9 cellular contexts compared by ENCODE assay signal in the genomic region with DNA sequence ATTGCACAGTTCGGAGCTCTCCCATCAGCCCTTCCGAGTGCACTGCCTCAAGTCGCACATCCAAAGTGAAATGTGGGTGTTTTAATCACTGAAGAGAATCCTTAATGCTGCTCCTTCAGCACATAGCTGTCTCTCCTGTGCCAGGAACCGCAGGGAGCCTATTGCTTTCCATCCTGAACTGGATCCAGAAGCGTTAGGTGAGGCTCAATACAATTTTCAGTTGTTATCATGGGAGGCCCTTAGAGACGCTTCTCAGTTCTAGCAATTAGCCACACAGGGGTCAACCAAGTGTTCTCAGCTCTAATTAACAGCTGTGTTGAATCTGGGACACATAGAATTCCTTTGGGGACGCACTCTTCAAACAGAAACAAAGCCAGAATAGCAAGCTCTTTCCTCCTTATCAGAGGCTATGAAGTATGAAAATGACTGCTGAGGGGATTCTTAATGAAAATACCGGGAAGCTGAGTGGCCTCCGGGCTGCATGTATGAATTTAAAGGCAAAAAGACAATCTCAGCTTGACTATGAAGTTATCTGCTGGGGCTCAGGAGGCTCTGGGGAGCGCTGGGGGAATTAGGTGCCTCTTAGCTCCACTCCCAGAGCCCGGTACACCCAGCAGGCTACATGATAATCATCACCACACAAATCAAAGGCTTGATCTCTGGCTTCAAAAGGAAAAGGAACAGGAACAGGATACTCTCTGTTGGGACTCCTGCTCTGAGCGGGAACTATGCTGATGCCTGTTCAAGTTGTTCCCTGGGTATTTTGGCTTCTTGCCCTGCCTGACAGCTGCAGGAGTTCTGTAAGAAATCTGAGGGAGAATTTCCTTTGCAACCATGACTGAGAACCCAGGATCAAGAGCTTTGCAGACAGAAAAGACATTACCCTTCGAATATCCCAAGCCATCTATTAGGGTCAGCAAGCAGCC. TPM values are rescaled to one million over a fixed set of nuclear protein-coding genes. Genes with fewer than 3 reads are reported as not detected.
DNase-seq lines count a peak whose midpoint lies in the region; ATAC-seq and TF ChIP-seq lines count a peak whose summit lies in the region.
"Had no signal": no experiment of that assay in that cellular context is flagged by ENCODE, and none has a peak within 500 bp of the region (broad histone marks: within the 10 kb centered on the region; RNA-seq: fewer than 3 reads in every experiment).

No MANE protein-coding gene starts in this region.

- H3K4me1 ChIP-seq in right cardiac atrium (ENCODE audit: control insufficient read depth, insufficient read depth, low read length) (peaks cover 14% of the 10 kb centered on the region), sigmoid colon (peaks cover 0 to 25% (median 22%) of the 10 kb centered on the region in 4 donors)

- no peaks in the 10 kb centered on the region for H3K36me3 ChIP-seq in sigmoid colon

- TF ChIP-seq EP300 in sigmoid colon (IDR thresholded peaks at IDR 0.05): no peak

- no peaks in the 10 kb centered on the region for H3K9me3 ChIP-seq in right cardiac atrium (ENCODE audit: control insufficient read depth, low read length)
- no peaks in the 10 kb centered on the region for H3K9me3 ChIP-seq in sigmoid colon

- intact Hi-C loops in right cardiac atrium (cut with DNase I) (loop anchor here in 3 of 4 donors (5.0 to 10.0 kb wide), 2 partner anchors 57 to 59 kb away; a partner anchor contains a TSS), sigmoid colon (cut with DNase I) (no loop called here)

- H3K4me3 ChIP-seq in right cardiac atrium (ENCODE audit: low read length): peak overlapping the region; percentile 29
- H3K4me3 ChIP-seq in sigmoid colon: no peak overlapping the region

- WGBS in right cardiac atrium: 25% methylated on average over 13 of the region's 13 CpGs
- WGBS in sigmoid colon, 2 donors: 70 to 72% methylated on average over 13 of the region's 13 CpGs

- TF ChIP-seq CTCF in sigmoid colon (IDR thresholded peaks at IDR 0.05): no peak
- TF ChIP-seq CTCF in GM13977 (IDR thresholded peaks at IDR 0.05; ENCODE audit: extremely low read depth, insufficient read depth, missing control alignments): no peak

- H3K27ac ChIP-seq in right cardiac atrium (ENCODE audit: low read length): peak overlapping the region; percentile 81
- peak overlapping the region; percentile 53 to 68 (median 60) for H3K27ac ChIP-seq in sigmoid colon

- in situ Hi-C loops in GM13977 (cut with MboI; ENCODE audit: low pct_unique_long_range_greater_than_20kb, low sequenced_read_pairs, unreplicated experiment): no loop called here

- TF ChIP-seq POLR2A in sigmoid colon (IDR thresholded peaks at IDR 0.05): no peak

- DNase-seq in ELF-1 (ENCODE audit: low read depth, low spot score) (peak; percentile 45), anterior cingulate cortex (lab: John Stamatoyannopoulos, UW) (peak in 43 of 58 donors; percentile 7 to 80 (median 36)), right cardiac atrium (peak; percentile 76 to 84 (median 81)), sigmoid colon (peak; percentile 90), kidney glomerular epithelial cell (lab: John Stamatoyannopoulos, UW) (no peak), GM13977 (ENCODE audit: low spot score) (no peak)
- no peak for DNase-seq in activated CD4-positive, CD25-positive, alpha-beta regulatory T cell (lab: John Stamatoyannopoulos, UW)
- DNase-seq: stimulated activated CD8-positive, alpha-beta memory T cell treated with anti-CD3 and anti-CD28 coated beads, Interleukin-4, amount 100 ng/mL, for 48 hours had no signal

- ATAC-seq in right cardiac atrium: peak; percentile 84 to 85
- ATAC-seq in GM18511 (IDR thresholded peaks at IDR 0.05; ENCODE audit: unreplicated experiment): no peak

- H3K27me3 ChIP-seq in right cardiac atrium (ENCODE audit: control insufficient read depth, insufficient read depth): no peaks in the 10 kb centered on the region
- H3K27me3 ChIP-seq in sigmoid colon: no peaks in the 10 kb centered on the region

RNA-seq across cellular contexts. Expression of a gene that starts 55.4 kb away (rescaled TPM):
- total RNA-seq in right cardiac atrium (10 to 100 TPM; 31.8 to 37.1 (median 35.2) TPM), sigmoid colon (10 to 100 TPM; 49.2 to 61.7 (median 51.8) TPM)
- polyA plus RNA-seq in right cardiac atrium (11.8 TPM), sigmoid colon (10 to 100 TPM; 11.3 to 12.7 (median 11.4) TPM)

Comparison
In these comparisons a context has a peak if more than half of its experiments do, and no peak if none do; other contexts are left out.
1. DNase-seq: peak in ELF-1 (single experiment), anterior cingulate cortex (43 of 58), right cardiac atrium (3 of 3) and sigmoid colon (single experiment); none in kidney glomerular epithelial cell (single experiment), activated CD4-positive, CD25-positive, alpha-beta regulatory T cell (0 of 4) and GM13977 (single experiment).